ENCODE assay signal across 9 cellular contexts in genomic region chr9:86413966-86414880, GRCh38.
A peak's percentile ranks its signal among the peaks of the same experiment; 100 is the strongest.
DNase-seq lines count a peak whose midpoint lies in the region; ATAC-seq and TF ChIP-seq lines count a peak whose summit lies in the region.
"Had no signal": no experiment of that assay in that cellular context is flagged by ENCODE, and none has a peak within 500 bp of the region (broad histone marks: within the 10 kb centered on the region; RNA-seq: fewer than 3 reads in every experiment).

No MANE protein-coding gene starts in this region.

- H3K27ac ChIP-seq in Panc1 (ENCODE audit: low read length) (no peak overlapping the region), psoas muscle (no peak overlapping the region)
- H3K27ac ChIP-seq: epithelial cell of prostate had no signal

- CTCF ChIA-PET in Panc1 (lab: Charles Lee), result interaction anchor here (0.5 kb wide), 1 partner anchor 55 kb away, joined by 3 read pairs; no protein-coding TSS in a partner anchor

- H3K27me3 ChIP-seq in Panc1 (ENCODE audit: control insufficient read depth, insufficient read depth, low read length), result no peaks in the 10 kb centered on the region
- H3K27me3 ChIP-seq in psoas muscle (ENCODE audit: insufficient read depth in 3 of 3, low read length in 2 of 3), result no peaks in the 10 kb centered on the region

- no peak for DNase-seq in AG09319 (ENCODE audit: extremely low read depth, low read depth)
- peak; percentile 27 for DNase-seq in GM13977 (ENCODE audit: low spot score)
- DNase-seq in Panc1 (ENCODE audit: low read depth, low spot score), result no peak
- DNase-seq in fibroblast of mammary gland (ENCODE audit: low read depth), result peak; percentile 65
- DNase-seq in psoas muscle, result no peak

- POLR2A ChIA-PET in Panc1 (lab: Charles Lee), result no interaction called here

- H3K9me3 ChIP-seq in Panc1 (ENCODE audit: control insufficient read depth, insufficient read depth, low read depth, low read length) (no peaks in the 10 kb centered on the region), psoas muscle (no peaks in the 10 kb centered on the region)

- ATAC-seq in Panc1 (0 out of 2 replicates have a peak, but pooled peaks have one; percentile 51), psoas muscle (peak in 1 of 4 donors; percentile 64), GM21576 (IDR thresholded peaks at IDR 0.05; ENCODE audit: unreplicated experiment) (no peak), HG02798 (IDR thresholded peaks at IDR 0.05; ENCODE audit: poor library complexity, unreplicated experiment) (no peak), HG03520 (IDR thresholded peaks at IDR 0.05; ENCODE audit: unreplicated experiment) (no peak)

- BruUV-seq in Panc1 (replicated peaks; lab: Mats Ljungman, UMichigan), result no TSS peak

- TF ChIP-seq CTCF in AG09319 (IDR thresholded peaks at IDR 0.05; ENCODE audit: low read depth, low read length) (peak; percentile 50), GM13977 (IDR thresholded peaks at IDR 0.05; ENCODE audit: extremely low read depth, insufficient read depth, missing control alignments) (peak; percentile 61), Panc1 (IDR thresholded peaks at IDR 0.05) (peak; percentile 65; the same call in 1 of the 2 replicates), fibroblast of mammary gland (conservative IDR thresholded peaks at IDR 0.05; ENCODE audit: control insufficient read depth, insufficient read depth, low read depth, low read length) (peak; percentile 60), psoas muscle (IDR thresholded peaks at IDR 0.05) (peak; percentile 73)

- H3K4me3 ChIP-seq in Panc1 (ENCODE audit: low read depth in 2 of 2, low read length in 2 of 2), result no peak overlapping the region
- no peak overlapping the region for H3K4me3 ChIP-seq in fibroblast of mammary gland (ENCODE audit: control insufficient read depth, low read depth, low read length)
- H3K4me3 ChIP-seq in psoas muscle, result no peak overlapping the region

- H3K4me1 ChIP-seq in Panc1 (ENCODE audit: control insufficient read depth, insufficient read depth, low read length) (no peaks in the 10 kb centered on the region), psoas muscle (no peaks in the 10 kb centered on the region)

- 55 to 58% (median 56%) methylated on average over 10 of the region's 10 CpGs for WGBS in psoas muscle, 3 donors

- H3K36me3 ChIP-seq in Panc1 (ENCODE audit: control insufficient read depth, insufficient read depth, low read length), result no peaks in the 10 kb centered on the region
- H3K36me3 ChIP-seq in psoas muscle (ENCODE audit: insufficient read depth in 1 of 2, low read depth in 1 of 2), result no peaks in the 10 kb centered on the region

- intact Hi-C loops in Panc1 (cut with micrococcal nuclease; ENCODE audit: unreplicated experiment) (loop anchor here (5.0 kb wide), 1 partner anchor 913 kb away; no protein-coding TSS in a partner anchor), psoas muscle (cut with DNase I) (loop anchor here (5.0 to 10.0 kb wide), 3 partner anchors 908 to 1251 kb away; no protein-coding TSS in a partner anchor)

- in situ Hi-C loops in GM13977 (cut with MboI; ENCODE audit: low pct_unique_long_range_greater_than_20kb, low sequenced_read_pairs, unreplicated experiment) (no loop called here), Panc1 (cut with HindIII; ENCODE audit: low pct_unique_long_range_greater_than_20kb, low sequenced_read_pairs) (no loop called here)

Comparison
In these comparisons a context has a peak if more than half of its experiments do, and no peak if none do; other contexts are left out.
1. DNase-seq: peak in GM13977 (single experiment) and fibroblast of mammary gland (single experiment); none in AG09319 (single experiment), Panc1 (single experiment) and psoas muscle (0 of 2).
2. Peak in every context shown above with its lines, with median percentiles within 50 percentile points of each other: CTCF ChIP-seq.